Comparison of ENCODE assay signal across 9 cellular contexts in genomic region chr1:203512830-203513578, GRCh38. TPM values are rescaled to one million over a fixed set of nuclear protein-coding genes. Genes with fewer than 3 reads are reported as not detected.
DNase-seq lines count a peak whose midpoint lies in the region; ATAC-seq, FAIRE-seq and TF ChIP-seq lines count a peak whose summit lies in the region.
"Had no signal": no experiment of that assay in that cellular context is flagged by ENCODE, and none has a peak within 500 bp of the region (broad histone marks: within the 10 kb centered on the region; RNA-seq: fewer than 3 reads in every experiment).

No MANE protein-coding gene starts in this region.

- intact Hi-C loops in breast epithelium (cut with DNase I; ENCODE audit: low total_unique reads): no loop called here
- intact Hi-C loops in lower lobe of right lung (cut with DNase I): loop anchor here (10.0 kb wide), 1 partner anchor 112 kb away; the partner anchor contains the start of gene ATP2B4

- H3K27me3 ChIP-seq in SJCRH30 (no peaks in the 10 kb centered on the region), breast epithelium (no peaks in the 10 kb centered on the region), lower lobe of right lung (ENCODE audit: low read depth) (no peaks in the 10 kb centered on the region)

- no peak for TF ChIP-seq POLR2A in H54 (IDR thresholded peaks at IDR 0.05; ENCODE audit: low read depth, low read length)
- TF ChIP-seq POLR2A in breast epithelium (IDR thresholded peaks at IDR 0.05): no peak

- DNase-seq in H54 (ENCODE audit: insufficient read length, low spot score) (peak; percentile 94), SJCRH30 (peak; percentile 64 to 70), breast epithelium (ENCODE audit: low spot score in 2 of 2) (peak in 1 of 2 donors; percentile 55), lower lobe of right lung (no peak), germinal center (ENCODE audit: low spot score) (no peak)
- peak; percentile 9 for DNase-seq in stimulated activated naive CD4-positive, alpha-beta T cell treated with Interleukin-2 at 50 U/mL for 16 hours (lab: John Stamatoyannopoulos, UW)

- TF ChIP-seq CTCF in breast epithelium (IDR thresholded peaks at IDR 0.05): no peak
- TF ChIP-seq CTCF in lower lobe of right lung (IDR thresholded peaks at IDR 0.05): no peak

- H3K27ac ChIP-seq in SJCRH30: peak overlapping the region; percentile 51
- peak overlapping the region; percentile 40 to 59 for H3K27ac ChIP-seq in breast epithelium
- no peak overlapping the region for H3K27ac ChIP-seq in lower lobe of right lung

- FAIRE-seq in H54 (lab: Jason Lieb, UNC): no peak

- H3K4me3 ChIP-seq in SJCRH30: no peak overlapping the region
- no peak overlapping the region for H3K4me3 ChIP-seq in breast epithelium
- H3K4me3 ChIP-seq in lower lobe of right lung: no peak overlapping the region

- ATAC-seq in lower lobe of right lung (peak; percentile 70 to 71), GM18498 (IDR thresholded peaks at IDR 0.05; ENCODE audit: unreplicated experiment) (no peak), HG03135 (IDR thresholded peaks at IDR 0.05; ENCODE audit: unreplicated experiment) (no peak)

- H3K36me3 ChIP-seq in SJCRH30 (no peaks in the 10 kb centered on the region), breast epithelium (no peaks in the 10 kb centered on the region), lower lobe of right lung (no peaks in the 10 kb centered on the region)

- peaks cover 49% of the 10 kb centered on the region for H3K4me1 ChIP-seq in SJCRH30
- H3K4me1 ChIP-seq in breast epithelium: peaks cover 3% of the 10 kb centered on the region in 2 donors
- H3K4me1 ChIP-seq in lower lobe of right lung: peaks cover 28% of the 10 kb centered on the region

- H3K9me3 ChIP-seq in SJCRH30 (replicated peaks) (no peaks in the 10 kb centered on the region), breast epithelium (no peaks in the 10 kb centered on the region), lower lobe of right lung (no peaks in the 10 kb centered on the region)

RNA-seq across cellular contexts. Expression of gene OPTC, which starts 19.1 kb away (rescaled TPM):
- not detected in 2 replicates for total RNA-seq in SJCRH30 (2014; rRNA removed; shearing (Covaris generic))
- total RNA-seq in breast epithelium (not detected), lower lobe of right lung (not detected)
- total RNA-seq: T-helper 2 cell treated with Interferon-gamma antibody and Interleukin-4, amounts not matched to agents 100 ng/mL and 5 ng/mL, for 36 hours had no signal

RNA-seq across cellular contexts. Expression of gene PRELP, which starts 37.4 kb away (rescaled TPM):
- total RNA-seq in SJCRH30 (2014; rRNA removed; shearing (Covaris generic)): not detected in 2 replicates
- total RNA-seq in breast epithelium (100 to 1,000 TPM in 1 of 3 donors, 10 to 100 TPM in 2; 27.4 to 132 (median 42.0) TPM), lower lobe of right lung (47.5 TPM)
- total RNA-seq: T-helper 2 cell treated with Interferon-gamma antibody and Interleukin-4, amounts not matched to agents 100 ng/mL and 5 ng/mL, for 36 hours had no signal

Comparison
In these comparisons a context has a peak if more than half of its experiments do, and no peak if none do; other contexts are left out.
1. DNase-seq: peak in H54 (single experiment), SJCRH30 (2 of 2) and stimulated activated naive CD4-positive, alpha-beta T cell treated with Interleukin-2 at 50 U/mL for 16 hours (single experiment); none in lower lobe of right lung (single experiment) and germinal center (single experiment).
2. ATAC-seq: peak in lower lobe of right lung (2 of 2); none in GM18498 (single experiment) and HG03135 (single experiment).
3. RNA of gene PRELP, which starts 37.4 kb away (total RNA-seq): 47.5 TPM in lower lobe of right lung (single experiment) and 27.4 to 132 TPM in breast epithelium; not detected in SJCRH30; every median in the first group is over 10 times any median in the second.